In the genomic region with DNA sequence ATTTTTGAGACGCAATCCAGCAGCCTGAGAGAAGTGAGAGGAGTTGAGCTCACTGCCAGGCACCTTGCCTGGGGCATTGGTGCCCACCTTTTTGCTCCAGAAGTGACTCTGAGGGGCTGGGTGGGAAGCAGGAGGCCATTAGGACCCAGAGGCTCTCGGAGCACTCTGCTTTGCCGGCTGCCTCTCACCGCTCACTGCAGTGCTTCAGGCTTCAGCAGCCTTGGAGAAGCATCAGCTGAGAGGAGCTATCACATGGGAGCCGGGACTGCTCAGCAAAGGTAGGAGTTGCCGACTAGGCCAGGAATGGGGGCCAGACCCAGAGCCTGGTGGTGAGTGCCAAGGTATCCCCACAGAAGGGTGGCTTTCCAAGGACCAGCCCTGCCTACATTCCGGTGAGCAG, we compare ENCODE assay signal across 21 cellular contexts. TPM values are rescaled to one million over a fixed set of nuclear protein-coding genes. Genes with fewer than 3 reads are reported as not detected.
A peak's percentile ranks its signal among the peaks of the same experiment; 100 is the strongest.
DNase-seq lines count a peak whose midpoint lies in the region; ATAC-seq, FAIRE-seq and TF ChIP-seq lines count a peak whose summit lies in the region.
"Had no signal": no experiment of that assay in that cellular context is flagged by ENCODE, and none has a peak within 500 bp of the region (broad histone marks: within the 10 kb centered on the region; RNA-seq: fewer than 3 reads in every experiment).

A gene with protein sequence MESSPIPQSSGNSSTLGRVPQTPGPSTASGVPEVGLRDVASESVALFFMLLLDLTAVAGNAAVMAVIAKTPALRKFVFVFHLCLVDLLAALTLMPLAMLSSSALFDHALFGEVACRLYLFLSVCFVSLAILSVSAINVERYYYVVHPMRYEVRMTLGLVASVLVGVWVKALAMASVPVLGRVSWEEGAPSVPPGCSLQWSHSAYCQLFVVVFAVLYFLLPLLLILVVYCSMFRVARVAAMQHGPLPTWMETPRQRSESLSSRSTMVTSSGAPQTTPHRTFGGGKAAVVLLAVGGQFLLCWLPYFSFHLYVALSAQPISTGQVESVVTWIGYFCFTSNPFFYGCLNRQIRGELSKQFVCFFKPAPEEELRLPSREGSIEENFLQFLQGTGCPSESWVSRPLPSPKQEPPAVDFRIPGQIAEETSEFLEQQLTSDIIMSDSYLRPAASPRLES (plus strand): TSS at position 197 of the 400 bp plus-strand sequence. CDS start 3,151 bp downstream, outside the sequence.

- in situ Hi-C loops in HepG2 (cut with HindIII; ENCODE audit: extremely low pct_ligation_motif_present, low pct_unique_long_range_greater_than_20kb), result loop anchor here (10.0 kb wide), 2 partner anchors 175 to 275 kb away; a partner anchor contains a TSS

- TF ChIP-seq POLR2A in HepG2 (IDR thresholded peaks at IDR 0.05; ENCODE audit: insufficient read depth in 1 of 2, low read depth in 2 of 2, low read length in 2 of 2), result no peak
- no peak for TF ChIP-seq POLR2A in right lobe of liver (IDR thresholded peaks at IDR 0.05)

- H3K9me3 ChIP-seq in HepG2 (ENCODE audit: low read length), result no peaks in the 10 kb centered on the region
- no peaks in the 10 kb centered on the region for H3K9me3 ChIP-seq in right lobe of liver
- H3K9me3 ChIP-seq in neural progenitor cell (ENCODE audit: low read depth), result no peaks in the 10 kb centered on the region
- H3K9me3 ChIP-seq: adrenal gland, prostate gland, tibial nerve had no signal

- no peak for TF ChIP-seq RAD21 in HepG2 (CRISPR knock-in tag; IDR thresholded peaks at IDR 0.05)

- peaks cover 5% of the 10 kb centered on the region for H3K27me3 Mint-ChIP-seq in neural progenitor cell (ENCODE audit: insufficient read depth, low read depth)
- peaks cover 53% of the 10 kb centered on the region for H3K27me3 Mint-ChIP-seq in activated naive CD4-positive, alpha-beta T cell treated with anti-CD3 and anti-CD28 coated beads, Interleukin-2, amount 10 ng/mL, durations not matched to agents 7 days and 5 days

- H3K4me3 ChIP-seq in HepG2 (replicated peaks in 1 of 3; ENCODE audit: insufficient read depth in 1 of 3, low read depth in 2 of 3, low read length in 3 of 3), result no peak within 1 kb of the TSS
- H3K4me3 ChIP-seq in right lobe of liver, result no peak within 1 kb of the TSS
- peak within 1 kb of the TSS in 56 of 59 donors; percentile 19 to 70 (median 54) for H3K4me3 ChIP-seq in dorsolateral prefrontal cortex
- H3K4me3 ChIP-seq in neural progenitor cell, result peak within 1 kb of the TSS; percentile 35
- H3K4me3 ChIP-seq: adrenal gland, prostate gland, tibial nerve had no signal

- H3K4me1 Mint-ChIP-seq in neural progenitor cell, result peaks cover 20% of the 10 kb centered on the region
- H3K4me1 Mint-ChIP-seq in activated naive CD4-positive, alpha-beta T cell treated with anti-CD3 and anti-CD28 coated beads, Interleukin-2, amount 10 ng/mL, durations not matched to agents 7 days and 5 days, result no peaks in the 10 kb centered on the region
- H3K4me1 Mint-ChIP-seq: CD14-positive monocyte; stimulated activated effector memory CD8-positive, alpha-beta T cell treated with anti-CD3 and anti-CD28 coated beads, Interleukin-12 subunit alpha, Interleukin-12 subunit beta, amount 100 ng/mL, for 72 hours had no signal

- intact Hi-C loops in HepG2 (cut with micrococcal nuclease; ENCODE audit: unreplicated experiment), result loop anchor here (10.0 kb wide), 1 partner anchor 445 kb away; a partner anchor contains a TSS
- intact Hi-C loops in right lobe of liver (cut with DNase I), result loop anchor here (5.0 to 10.0 kb wide), 4 partner anchors 85 to 235 kb away; a partner anchor contains a TSS
- intact Hi-C loops in dorsolateral prefrontal cortex (cut with DNase I), result loop anchor here in 1 of 2 donors (5.0 kb wide), 1 partner anchor 122 kb away; no protein-coding TSS in a partner anchor

- H3K27ac Mint-ChIP-seq in neural progenitor cell, result peak within 1 kb of the TSS; percentile 66
- no peak within 1 kb of the TSS for H3K27ac Mint-ChIP-seq in activated naive CD4-positive, alpha-beta T cell treated with anti-CD3 and anti-CD28 coated beads, Interleukin-2, amount 10 ng/mL, durations not matched to agents 7 days and 5 days
- H3K27ac Mint-ChIP-seq: stimulated activated effector memory CD8-positive, alpha-beta T cell treated with anti-CD3 and anti-CD28 coated beads, Interleukin-12 subunit alpha, Interleukin-12 subunit beta, amount 100 ng/mL, for 72 hours had no signal

- CTCF ChIA-PET in HepG2 (lab: Yijun Ruan, JAX; ENCODE audit: low intra/inter-chr PET ratio, low total read pairs), result no interaction called here
- CTCF ChIA-PET in activated naive CD4-positive, alpha-beta T cell treated with anti-CD3 and anti-CD28 coated beads, Interleukin-2, amount 10 ng/mL, durations not matched to agents 7 days and 5 days (lab: Charles Lee), result interaction anchor here (1.9 to 21.5 kb wide), 6 partner anchors 7 to 445 kb away, joined by 8 to 1080 read pairs (median 104); a partner anchor contains a TSS

- H2AFZ ChIP-seq in HepG2 (ENCODE audit: low read length), result no peak within 1 kb of the TSS
- H2AFZ ChIP-seq in neural progenitor cell (replicated peaks), result peak within 1 kb of the TSS; percentile 97

- H3K27me3 ChIP-seq in HepG2 (ENCODE audit: control insufficient read depth in 1 of 2, insufficient read depth in 2 of 2, low read length in 2 of 2) (peaks cover 9 to 21% of the 10 kb centered on the region in 2 experiments; a peak in 3 of 5 replicates), right lobe of liver (no peaks in the 10 kb centered on the region), dorsolateral prefrontal cortex (no peaks in the 10 kb centered on the region), neural progenitor cell (no peaks in the 10 kb centered on the region)
- H3K27me3 ChIP-seq: adrenal gland, tibial nerve had no signal

- H3K9ac ChIP-seq in HepG2 (ENCODE audit: insufficient read depth, low read depth, low read length) (no peak within 1 kb of the TSS), neural progenitor cell (no peak within 1 kb of the TSS)

- H4K20me1 ChIP-seq in HepG2 (ENCODE audit: insufficient read depth, low read length) (no peaks in the 10 kb centered on the region), neural progenitor cell (ENCODE audit: low read depth) (no peaks in the 10 kb centered on the region)

- H3K4me3 Mint-ChIP-seq in neural progenitor cell, result peak within 1 kb of the TSS; percentile 52
- no peak within 1 kb of the TSS for H3K4me3 Mint-ChIP-seq in activated naive CD4-positive, alpha-beta T cell treated with anti-CD3 and anti-CD28 coated beads, Interleukin-2, amount 10 ng/mL, durations not matched to agents 7 days and 5 days
- H3K4me3 Mint-ChIP-seq: CD14-positive monocyte; stimulated activated effector memory CD8-positive, alpha-beta T cell treated with anti-CD3 and anti-CD28 coated beads, Interleukin-12 subunit alpha, Interleukin-12 subunit beta, amount 100 ng/mL, for 72 hours had no signal

- peaks cover 31% of the 10 kb centered on the region for H3K4me1 ChIP-seq in HepG2 (ENCODE audit: insufficient read depth, low read length)
- H3K4me1 ChIP-seq in right lobe of liver, result peaks cover 0 to 7% (median 0%) of the 10 kb centered on the region in 4 donors
- H3K4me1 ChIP-seq in neural progenitor cell, result peaks cover 21% of the 10 kb centered on the region
- H3K4me1 ChIP-seq: prostate gland had no signal

- TF ChIP-seq CTCF in HepG2 (CRISPR knock-in tag; IDR thresholded peaks at IDR 0.05) (no peak), right lobe of liver (IDR thresholded peaks at IDR 0.05) (no peak), dorsolateral prefrontal cortex (IDR thresholded peaks at IDR 0.05 in 54 of 56, conservative IDR thresholded peaks at IDR 0.05 in 2 of 56; ENCODE audit: low read depth in 1 of 56, partially characterized antibody in 56 of 56) (no peak), neural progenitor cell (IDR thresholded peaks at IDR 0.05) (no peak), GM20000 (IDR thresholded peaks at IDR 0.05; ENCODE audit: extremely low read depth, missing control alignments) (no peak)

- no peak for DNase-seq in HepG2 (ENCODE audit: low spot score)
- no peak for DNase-seq in right lobe of liver
- DNase-seq in dorsolateral prefrontal cortex, result peak in 8 of 10 donors; percentile 55 to 90 (median 77)
- DNase-seq in neural progenitor cell (ENCODE audit: low spot score), result peak; percentile 39
- no peak for DNase-seq in kidney tubule cell (ENCODE audit: low spot score)
- DNase-seq in activated naive CD4-positive, alpha-beta T cell treated with anti-CD3 and anti-CD28 coated beads, Interleukin-2, amount 10 ng/mL, durations not matched to agents 7 days and 5 days, result no peak
- DNase-seq in GM20000 (ENCODE audit: low spot score), result no peak
- no peak for DNase-seq in MV-4-11 (lab: John Stamatoyannopoulos, UW)
- DNase-seq: activated CD4-positive, CD25-positive, alpha-beta regulatory T cell; NCI-H1436 treated with DMSO at 0.1 percent for 48 hours had no signal

- no peaks in the 10 kb centered on the region for H3K36me3 Mint-ChIP-seq in neural progenitor cell
- no peaks in the 10 kb centered on the region for H3K36me3 Mint-ChIP-seq in activated naive CD4-positive, alpha-beta T cell treated with anti-CD3 and anti-CD28 coated beads, Interleukin-2, amount 10 ng/mL, durations not matched to agents 7 days and 5 days
- H3K36me3 Mint-ChIP-seq: CD14-positive monocyte; stimulated activated effector memory CD8-positive, alpha-beta T cell treated with anti-CD3 and anti-CD28 coated beads, Interleukin-12 subunit alpha, Interleukin-12 subunit beta, amount 100 ng/mL, for 72 hours had no signal

- H3K79me2 ChIP-seq in HepG2 (ENCODE audit: insufficient read depth, low read length) (no peaks in the 10 kb centered on the region), neural progenitor cell (ENCODE audit: low read depth) (no peaks in the 10 kb centered on the region)

- H3K27ac ChIP-seq in HepG2 (ENCODE audit: extremely low read length, insufficient read depth, low read length) (no peak within 1 kb of the TSS), right lobe of liver (no peak within 1 kb of the TSS), dorsolateral prefrontal cortex (peak within 1 kb of the TSS in 44 of 59 donors; percentile 8 to 78 (median 55)), neural progenitor cell (no peak within 1 kb of the TSS)
- H3K27ac ChIP-seq: adrenal gland, prostate gland had no signal

- WGBS in HepG2 (ENCODE audit: low lambda C conversion rate), result 18% methylated on average over 4 of the region's 7 CpGs
- WGBS in right lobe of liver (ENCODE audit: insufficient coverage, low coverage, low lambda C conversion rate, missing lambda C conversion rate), result no CpG with 5 or more reads among the region's 7 CpGs

- H3K36me3 ChIP-seq in HepG2 (replicated peaks in 1 of 2; ENCODE audit: control insufficient read depth in 1 of 2, insufficient read depth in 2 of 2, low read length in 2 of 2), result no peaks in the 10 kb centered on the region
- no peaks in the 10 kb centered on the region for H3K36me3 ChIP-seq in right lobe of liver
- no peaks in the 10 kb centered on the region for H3K36me3 ChIP-seq in neural progenitor cell
- H3K36me3 ChIP-seq: adrenal gland, prostate gland, tibial nerve had no signal

- POLR2A ChIA-PET in HepG2 (lab: Yijun Ruan, JAX), result interaction anchor here (2.1 kb wide), 1 partner anchor 9 kb away, joined by 6 read pairs; a partner anchor contains a TSS

- H3K9me3 Mint-ChIP-seq in neural progenitor cell, result no peaks in the 10 kb centered on the region
- H3K9me3 Mint-ChIP-seq in activated naive CD4-positive, alpha-beta T cell treated with anti-CD3 and anti-CD28 coated beads, Interleukin-2, amount 10 ng/mL, durations not matched to agents 7 days and 5 days, result no peaks in the 10 kb centered on the region
- H3K9me3 Mint-ChIP-seq: stimulated activated effector memory CD8-positive, alpha-beta T cell treated with anti-CD3 and anti-CD28 coated beads, Interleukin-12 subunit alpha, Interleukin-12 subunit beta, amount 100 ng/mL, for 72 hours had no signal

- no peak within 1 kb of the TSS for H3K4me2 ChIP-seq in HepG2 (ENCODE audit: low read depth, low read length)
- peak within 1 kb of the TSS; percentile 72 for H3K4me2 ChIP-seq in neural progenitor cell

- no peak for TF ChIP-seq EP300 in HepG2 (IDR thresholded peaks at IDR 0.05; ENCODE audit: low read depth in 2 of 2, low read length in 2 of 2)
- no peak for TF ChIP-seq EP300 in HepG2 (CRISPR knock-in tag; IDR thresholded peaks at IDR 0.05; ENCODE audit: borderline replicate concordance)

- BruUV-seq in HepG2 (replicated peaks; lab: Mats Ljungman, UMichigan), result no TSS peak

- no peak for FAIRE-seq in HepG2 (lab: Jason Lieb, UNC)
- FAIRE-seq: A204.1, endothelial cell of umbilical vein, GM18507, H54 had no signal

- ATAC-seq in HepG2, result 0 out of 3 replicates have a peak, but pooled peaks have one; percentile 12
- ATAC-seq in right lobe of liver, result no peak
- ATAC-seq: Right ventricle myocardium inferior; stimulated activated effector memory CD8-positive, alpha-beta T cell treated with anti-CD3 and anti-CD28 coated beads, Interleukin-12 subunit alpha, Interleukin-12 subunit beta, amount 100 ng/mL, for 72 hours had no signal

- no peaks in the 10 kb centered on the region for H3F3A ChIP-seq in neural progenitor cell (ENCODE audit: low read depth)

RNA-seq across cellular contexts. Expression of the gene that starts here (rescaled TPM):
- total RNA-seq in HepG2 (2016; rRNA removed; fragmentation: Illumina TruSeq; extraction: Trizol) (not detected in 2 replicates), right lobe of liver (not detected), dorsolateral prefrontal cortex (10 to 100 TPM in 119 of 120 experiments, 1 to 10 TPM in 1; 8.5 to 48.4 (median 29.2) TPM), neural progenitor cell (ENCODE audit: low replicate concordance) (0.71 and 1.4 TPM in 2 replicates)
- 0.35 and 0.81 TPM in 2 replicates for total RNA-seq in HepG2 (2016; cell fraction: cytosol; rRNA removed; fragmentation: Illumina TruSeq; extraction: Trizol; ENCODE audit: low read depth)
- 0.30 TPM in 1 of 2 replicates, not detected in the other for total RNA-seq in HepG2 (2016; cell fraction: insoluble cytoplasmic fraction; rRNA removed; fragmentation: Illumina TruSeq; extraction: Trizol)
- total RNA-seq in HepG2 (2016; cell fraction: membrane; rRNA removed; fragmentation: Illumina TruSeq; extraction: Trizol), result 0.46 and 0.48 TPM in 2 replicates
- total RNA-seq in HepG2 (2016; cell fraction: nucleus; rRNA removed; fragmentation: Illumina TruSeq; extraction: Trizol), result 0.28 TPM in 1 of 2 replicates, not detected in the other
- not detected in 2 replicates for polyA plus RNA-seq in HepG2 (2011; rRNA removed)
- polyA plus RNA-seq in HepG2 (2011; cell fraction: cytosol; rRNA removed), result not detected in 2 replicates
- 0.05 TPM in 1 of 2 replicates, not detected in the other for polyA plus RNA-seq in HepG2 (2011; cell fraction: nucleus; rRNA removed)
- polyA plus RNA-seq in HepG2 (2012), result 0.43 and 0.49 TPM in 2 replicates
- not detected in 2 replicates for polyA plus RNA-seq in HepG2 (2016; cell fraction: cytosol; fragmentation: Illumina TruSeq; extraction: Trizol; ENCODE audit: low read depth)
- not detected in 2 replicates for polyA plus RNA-seq in HepG2 (2016; cell fraction: insoluble cytoplasmic fraction; fragmentation: Illumina TruSeq; extraction: Trizol; ENCODE audit: low read depth)
- not detected in 2 replicates for polyA plus RNA-seq in HepG2 (2016; cell fraction: membrane; fragmentation: Illumina TruSeq; extraction: Trizol; ENCODE audit: low read depth)
- polyA plus RNA-seq in HepG2 (2016; cell fraction: nucleus; fragmentation: Illumina TruSeq; extraction: Trizol; ENCODE audit: insufficient read depth, low read depth), result not detected in 2 replicates
- 0.40 TPM in 1 of 2 replicates, not detected in the other for polyA minus RNA-seq in HepG2 (2011; rRNA and poly(A)+ RNA removed; ENCODE audit: low replicate concordance)
- polyA minus RNA-seq in HepG2 (2011; cell fraction: cytosol; rRNA and poly(A)+ RNA removed), result not detected in 2 replicates
- 0.90 TPM in 1 of 2 replicates, not detected in the other for polyA minus RNA-seq in HepG2 (2011; cell fraction: nucleus; rRNA and poly(A)+ RNA removed)
- total RNA-seq: chondrocyte, endothelial cell of umbilical vein, Right ventricle myocardium inferior had no signal
- polyA plus RNA-seq: endothelial cell of umbilical vein had no signal

Comparison
In these comparisons a context has a peak if more than half of its experiments do, and no peak if none do; other contexts are left out.
1. Peak in ATAC-seq in HepG2; RNA of the gene not detected or under 1 TPM.
2. DNase-seq: peak in dorsolateral prefrontal cortex (8 of 10) and neural progenitor cell (single experiment); none in HepG2 (single experiment), right lobe of liver (0 of 3), kidney tubule cell (single experiment), activated naive CD4-positive, alpha-beta T cell treated with anti-CD3 and anti-CD28 coated beads, Interleukin-2, amount 10 ng/mL, durations not matched to agents 7 days and 5 days (single experiment), GM20000 (single experiment) and MV-4-11 (single experiment).
3. H3K27ac ChIP-seq: peak in dorsolateral prefrontal cortex (44 of 59); none in HepG2 (single experiment), right lobe of liver (0 of 3) and neural progenitor cell (single experiment).
4. H3K4me3 ChIP-seq: peak in dorsolateral prefrontal cortex (56 of 59) and neural progenitor cell (single experiment); none in HepG2 (0 of 3) and right lobe of liver (0 of 3).